ENCODE assay signal across 1 cellular context in genomic region chr17:68075953-68076607, GRCh38.
TF ChIP-seq lines count a peak whose summit lies in the region.

No MANE protein-coding gene starts in this region.

TF ChIP-seq in IMR-90, 13 proteins besides CTCF, POLR2A, EP300 and RAD21:
- peak; percentile 73 for TF ChIP-seq MAFK (IDR thresholded peaks at IDR 0.05; ENCODE audit: low read depth, low read length)
- peak; percentile 35; the same call in 1 of the 2 replicates for TF ChIP-seq CEBPB (IDR thresholded peaks at IDR 0.05; ENCODE audit: low read depth, low read length)
